13 cellular contexts compared by ENCODE assay signal in the genomic region with DNA sequence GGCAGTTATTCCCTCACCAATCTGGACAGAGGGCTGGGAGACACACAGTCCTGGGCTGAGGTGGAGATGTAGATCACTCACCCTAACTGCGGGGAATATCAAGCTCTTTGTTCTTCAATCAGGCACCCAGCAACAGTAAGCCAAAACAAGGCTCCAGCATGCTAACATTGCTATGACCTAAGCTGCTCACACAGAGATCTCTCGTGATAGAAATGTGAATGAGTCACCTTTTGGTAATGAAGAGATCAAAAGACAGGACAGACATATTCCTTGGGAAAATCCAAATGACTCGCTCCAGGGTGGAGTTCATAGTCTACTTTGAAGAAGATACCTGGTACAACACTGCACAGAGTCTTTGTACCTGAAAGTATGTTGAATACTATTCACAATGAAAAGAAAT.
A peak's percentile ranks its signal among the peaks of the same experiment; 100 is the strongest.
DNase-seq lines count a peak whose midpoint lies in the region; ATAC-seq lines count a peak whose summit lies in the region.
"Had no signal": no experiment of that assay in that cellular context is flagged by ENCODE, and none has a peak within 500 bp of the region (broad histone marks: within the 10 kb centered on the region; RNA-seq: fewer than 3 reads in every experiment).

No MANE protein-coding gene starts in this region.

- H3K9me3 Mint-ChIP-seq in CD4-positive, alpha-beta memory T cell, result no peaks in the 10 kb centered on the region
- H3K9me3 Mint-ChIP-seq: activated T-cell treated with anti-CD3 and anti-CD28 coated beads, Interleukin-2, amount 50 U/mL, for 72 hours had no signal

- H3K9me3 ChIP-seq in right cardiac atrium (ENCODE audit: control insufficient read depth, low read length), result no peaks in the 10 kb centered on the region
- no peaks in the 10 kb centered on the region for H3K9me3 ChIP-seq in CD4-positive, alpha-beta memory T cell (ENCODE audit: control insufficient read depth in 1 of 2, low read length in 2 of 2)

- no peaks in the 10 kb centered on the region for H3K4me1 Mint-ChIP-seq in CD4-positive, alpha-beta memory T cell

- intact Hi-C loops in left ventricle myocardium superior (cut with micrococcal nuclease), result no loop called here
- intact Hi-C loops in right cardiac atrium (cut with DNase I), result no loop called here
- intact Hi-C loops in CD4-positive, alpha-beta memory T cell (cut with micrococcal nuclease), result no loop called here

- H3K27me3 Mint-ChIP-seq in CD4-positive, alpha-beta memory T cell, result peaks cover 0 to 1% of the 10 kb centered on the region in 2 donors

- no peaks in the 10 kb centered on the region for H3K27me3 ChIP-seq in right cardiac atrium (ENCODE audit: control insufficient read depth, insufficient read depth)
- H3K27me3 ChIP-seq in CD4-positive, alpha-beta memory T cell (ENCODE audit: insufficient read depth, low read length), result no peaks in the 10 kb centered on the region

- POLR2A ChIA-PET in CD4-positive, alpha-beta memory T cell (lab: Charles Lee; ENCODE audit: partially characterized antibody), result no interaction called here

- DNase-seq in left ventricle myocardium superior, result no peak
- no peak for DNase-seq in right cardiac atrium
- peak; percentile 38 for DNase-seq in T1000 (lab: John Stamatoyannopoulos, UW)
- DNase-seq in fibroblast of the conjunctiva (ENCODE audit: low read depth), result peak; percentile 35
- no peak for DNase-seq in anterior cingulate cortex (lab: John Stamatoyannopoulos, UW)
- DNase-seq in activated naive CD4-positive, alpha-beta T cell treated with anti-CD3 and anti-CD28 coated beads, Interleukin-2, amount 50 U/mL, for 16 hours, result no peak
- DNase-seq in CD4-positive, alpha-beta memory T cell, result no peak
- DNase-seq in hippocampal formation (lab: John Stamatoyannopoulos, UW), result no peak
- DNase-seq: activated T-cell treated with anti-CD3 and anti-CD28 coated beads, Interleukin-2, amount 50 U/mL, for 72 hours; cortex of kidney; stimulated activated CD4-positive, alpha-beta T cell treated with anti-CD3 and anti-CD28 coated beads, Interleukin-2, amount 100 ng/mL, for 48 hours; WERI-Rb-1 had no signal

- no peaks in the 10 kb centered on the region for H3K4me1 ChIP-seq in right cardiac atrium (ENCODE audit: control insufficient read depth, insufficient read depth, low read length)
- H3K4me1 ChIP-seq in CD4-positive, alpha-beta memory T cell (ENCODE audit: insufficient read depth, low read length), result no peaks in the 10 kb centered on the region

- no peak overlapping the region for H3K4me3 Mint-ChIP-seq in CD4-positive, alpha-beta memory T cell
- H3K4me3 Mint-ChIP-seq: activated T-cell treated with anti-CD3 and anti-CD28 coated beads, Interleukin-2, amount 50 U/mL, for 72 hours had no signal

- CTCF ChIA-PET in CD4-positive, alpha-beta memory T cell (lab: Charles Lee; ENCODE audit: partially characterized antibody), result no interaction called here

- 82% methylated on average over 3 of the region's 3 CpGs for WGBS in right cardiac atrium

- H3K27ac Mint-ChIP-seq in CD4-positive, alpha-beta memory T cell, result no peak overlapping the region
- H3K27ac Mint-ChIP-seq: activated T-cell treated with anti-CD3 and anti-CD28 coated beads, Interleukin-2, amount 50 U/mL, for 72 hours had no signal

- peak; percentile 28 for ATAC-seq in left ventricle myocardium superior
- no peak for ATAC-seq in right cardiac atrium
- ATAC-seq: activated T-cell treated with anti-CD3 and anti-CD28 coated beads, Interleukin-2, amount 50 U/mL, for 72 hours; Panc1 had no signal

- H3K4me3 ChIP-seq in right cardiac atrium (ENCODE audit: low read length), result no peak overlapping the region
- no peak overlapping the region for H3K4me3 ChIP-seq in CD4-positive, alpha-beta memory T cell (ENCODE audit: low read length in 2 of 2)

- H3K36me3 ChIP-seq in CD4-positive, alpha-beta memory T cell (ENCODE audit: insufficient read depth, low read length), result no peaks in the 10 kb centered on the region
- H3K36me3 ChIP-seq: WERI-Rb-1 had no signal

- H3K27ac ChIP-seq in right cardiac atrium (ENCODE audit: low read length), result no peak overlapping the region
- H3K27ac ChIP-seq in CD4-positive, alpha-beta memory T cell (ENCODE audit: low read depth, low read length), result no peak overlapping the region
- H3K27ac ChIP-seq: WERI-Rb-1 had no signal

- no peaks in the 10 kb centered on the region for H3K36me3 Mint-ChIP-seq in CD4-positive, alpha-beta memory T cell

Comparison
In these comparisons a context has a peak if more than half of its experiments do, and no peak if none do; other contexts are left out.
1. DNase-seq: peak in T1000 (single experiment) and fibroblast of the conjunctiva (single experiment); none in left ventricle myocardium superior (single experiment), right cardiac atrium (0 of 3), anterior cingulate cortex (0 of 58), activated naive CD4-positive, alpha-beta T cell treated with anti-CD3 and anti-CD28 coated beads, Interleukin-2, amount 50 U/mL, for 16 hours (single experiment), CD4-positive, alpha-beta memory T cell (0 of 5) and hippocampal formation (0 of 2).